In the genomic region with DNA sequence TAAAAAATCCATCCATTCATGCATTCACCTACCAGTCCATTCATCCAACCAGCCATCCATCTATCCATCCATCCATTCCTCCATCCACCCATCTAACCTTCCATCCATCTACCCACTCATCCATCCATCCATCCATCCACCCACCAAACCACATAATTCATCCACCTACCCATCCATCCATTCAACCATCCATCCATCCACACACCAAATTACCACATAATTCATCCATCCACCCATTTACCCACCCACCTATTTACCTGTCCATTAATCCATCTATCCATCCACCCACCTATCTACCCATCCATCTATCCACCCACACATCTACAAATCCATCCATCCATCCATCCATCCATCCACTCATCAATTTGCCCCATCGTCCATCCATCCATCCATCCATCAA, we compare ENCODE assay signal across 9 cellular contexts.
"Had no signal": no experiment of that assay in that cellular context is flagged by ENCODE, and none has a peak within 500 bp of the region (broad histone marks: within the 10 kb centered on the region; RNA-seq: fewer than 3 reads in every experiment).

No MANE protein-coding gene starts in this region.

- DNase-seq: GM23248, GOT3, H9, HCEC 1CT, HFFc6, IMR-90, KBM-7 had no signal

- H3K4me2 ChIP-seq: KMS-11 had no signal

- H2AFZ ChIP-seq: GM23248 had no signal

- H3K9ac ChIP-seq: GM23248, KMS-11 had no signal

- H3K27ac ChIP-seq: GM23248, KMS-11 had no signal

- H3K4me1 Mint-ChIP-seq: H9 had no signal

- H3K9me3 Mint-ChIP-seq: HFFc6 had no signal

- H3K4me3 ChIP-seq: GM23248 had no signal

- H3K27ac Mint-ChIP-seq: H9, HFFc6 had no signal

- H3K4me3 Mint-ChIP-seq: H9, HFFc6 had no signal

- FAIRE-seq: H54 had no signal
